11 cellular contexts compared by ENCODE assay signal in genomic region chr10:72253002-72253401, GRCh38. TPM values are rescaled to one million over a fixed set of nuclear protein-coding genes. Genes with fewer than 3 reads are reported as not detected.
DNase-seq lines count a peak whose midpoint lies in the region; ATAC-seq and TF ChIP-seq lines count a peak whose summit lies in the region.
"Had no signal": no experiment of that assay in that cellular context is flagged by ENCODE, and none has a peak within 500 bp of the region (broad histone marks: within the 10 kb centered on the region; RNA-seq: fewer than 3 reads in every experiment).

No MANE protein-coding gene starts in this region.

- H3K27ac Mint-ChIP-seq in Calu3 (ENCODE audit: unreplicated experiment) (peak overlapping the region; percentile 47), immature natural killer cell (peak overlapping the region; percentile 84 to 96 (median 88))
- H3K27ac Mint-ChIP-seq in activated CD8-positive, alpha-beta T cell treated with anti-CD3 and anti-CD28 coated beads, Interleukin-2, amount 10 ng/mL, durations not matched to agents 7 days and 5 days = peak overlapping the region; percentile 16
- peak overlapping the region; percentile 20 for H3K27ac Mint-ChIP-seq in stimulated activated naive B cell treated with anti-CD40 and anti-IgM and Interleukin-4, amounts not matched to agents 10 μg/mL and 1 μg/mL and 100 μg/mL, for 72 hours

- no peak for TF ChIP-seq CTCF in Calu3 (IDR thresholded peaks at IDR 0.05; ENCODE audit: unreplicated experiment)

- peaks cover 64% of the 10 kb centered on the region for H3K4me1 Mint-ChIP-seq in Calu3 (ENCODE audit: low read depth, unreplicated experiment)
- H3K4me1 Mint-ChIP-seq in activated CD8-positive, alpha-beta T cell treated with anti-CD3 and anti-CD28 coated beads, Interleukin-2, amount 10 ng/mL, durations not matched to agents 7 days and 5 days (ENCODE audit: low read depth) = peaks cover 75% of the 10 kb centered on the region
- H3K4me1 Mint-ChIP-seq in immature natural killer cell = peaks cover 81 to 86% of the 10 kb centered on the region in 2 donors
- H3K4me1 Mint-ChIP-seq in stimulated activated naive B cell treated with anti-CD40 and anti-IgM and Interleukin-4, amounts not matched to agents 10 μg/mL and 1 μg/mL and 100 μg/mL, for 72 hours = peaks cover 48 to 81% of the 10 kb centered on the region in 2 donors

- DNase-seq in Calu3 (no peak), immature natural killer cell (no peak), NCI-H226 (no peak), NCI-H1105 (lab: John Stamatoyannopoulos, UW) (no peak), erythroblast (lab: John Stamatoyannopoulos, UW) (no peak)
- no peak for DNase-seq in activated CD8-positive, alpha-beta T cell treated with anti-CD3 and anti-CD28 coated beads, Interleukin-2, amount 10 ng/mL, durations not matched to agents 7 days and 5 days
- no peak for DNase-seq in stimulated activated naive B cell treated with anti-CD40 and anti-IgM and Interleukin-4, amounts not matched to agents 10 μg/mL and 1 μg/mL and 100 μg/mL, for 72 hours
- no peak for DNase-seq in activated CD8-positive, alpha-beta memory T cell treated with anti-CD3 and anti-CD28 coated beads, Interleukin-2, amount 50 U/mL, for 4 hours
- DNase-seq: EL, midbrain, NCI-H1417 treated with DMSO at 0.1 percent for 48 hours had no signal

- POLR2A ChIA-PET in activated CD8-positive, alpha-beta T cell treated with anti-CD3 and anti-CD28 coated beads, Interleukin-2, amount 10 ng/mL, durations not matched to agents 7 days and 5 days (lab: Charles Lee) = interaction anchor here (0.8 to 3.3 kb wide), 3 partner anchors 22 to 74 kb away, joined by 3 to 46 read pairs (median 4); partner anchors contain the start of gene DDIT4

- CTCF ChIA-PET in Calu3 (lab: Charles Lee) = interaction anchor here (1.3 kb wide), 1 partner anchor 11 kb away, joined by 3 read pairs; no protein-coding TSS in a partner anchor
- CTCF ChIA-PET in activated CD8-positive, alpha-beta T cell treated with anti-CD3 and anti-CD28 coated beads, Interleukin-2, amount 10 ng/mL, durations not matched to agents 7 days and 5 days (lab: Charles Lee) = interaction anchor here (1.0 to 4.3 kb wide), 8 partner anchors 8 to 85 kb away, joined by 3 to 33 read pairs (median 6); partner anchors contain the start of gene DDIT4

- H3K4me3 Mint-ChIP-seq in Calu3 (ENCODE audit: low read depth, unreplicated experiment) (no peak overlapping the region), immature natural killer cell (peak overlapping the region; percentile 26 to 77 (median 62))
- no peak overlapping the region for H3K4me3 Mint-ChIP-seq in activated CD8-positive, alpha-beta T cell treated with anti-CD3 and anti-CD28 coated beads, Interleukin-2, amount 10 ng/mL, durations not matched to agents 7 days and 5 days
- no peak overlapping the region for H3K4me3 Mint-ChIP-seq in stimulated activated naive B cell treated with anti-CD40 and anti-IgM and Interleukin-4, amounts not matched to agents 10 μg/mL and 1 μg/mL and 100 μg/mL, for 72 hours

- no peak for ATAC-seq in activated CD8-positive, alpha-beta T cell treated with anti-CD3 and anti-CD28 coated beads, Interleukin-2, amount 10 ng/mL, durations not matched to agents 7 days and 5 days
- ATAC-seq in stimulated activated naive B cell treated with anti-CD40 and anti-IgM and Interleukin-4, amounts not matched to agents 10 μg/mL and 1 μg/mL and 100 μg/mL, for 72 hours (replicated peaks) = no peak

- TF ChIP-seq POLR2A in erythroblast (IDR thresholded peaks at IDR 0.05; ENCODE audit: low read length) = no peak

- H3K9me3 Mint-ChIP-seq in Calu3 (ENCODE audit: low read depth, unreplicated experiment) (no peaks in the 10 kb centered on the region), immature natural killer cell (no peaks in the 10 kb centered on the region)
- no peaks in the 10 kb centered on the region for H3K9me3 Mint-ChIP-seq in activated CD8-positive, alpha-beta T cell treated with anti-CD3 and anti-CD28 coated beads, Interleukin-2, amount 10 ng/mL, durations not matched to agents 7 days and 5 days (ENCODE audit: insufficient read depth)
- H3K9me3 Mint-ChIP-seq in stimulated activated naive B cell treated with anti-CD40 and anti-IgM and Interleukin-4, amounts not matched to agents 10 μg/mL and 1 μg/mL and 100 μg/mL, for 72 hours = no peaks in the 10 kb centered on the region

- intact Hi-C loops in Calu3 (cut with micrococcal nuclease; ENCODE audit: unreplicated experiment) = no loop called here

- no TSS peak for BruUV-seq in Calu3 (replicated peaks; lab: Mats Ljungman, UMichigan)

- H3K36me3 Mint-ChIP-seq in Calu3 (ENCODE audit: insufficient read depth, unreplicated experiment) = peaks cover 32% of the 10 kb centered on the region
- H3K36me3 Mint-ChIP-seq in activated CD8-positive, alpha-beta T cell treated with anti-CD3 and anti-CD28 coated beads, Interleukin-2, amount 10 ng/mL, durations not matched to agents 7 days and 5 days (ENCODE audit: low read depth) = peaks cover 4% of the 10 kb centered on the region
- no peaks in the 10 kb centered on the region for H3K36me3 Mint-ChIP-seq in immature natural killer cell
- H3K36me3 Mint-ChIP-seq in stimulated activated naive B cell treated with anti-CD40 and anti-IgM and Interleukin-4, amounts not matched to agents 10 μg/mL and 1 μg/mL and 100 μg/mL, for 72 hours = no peaks in the 10 kb centered on the region

- H3K27me3 Mint-ChIP-seq in Calu3 (ENCODE audit: unreplicated experiment) (no peaks in the 10 kb centered on the region), immature natural killer cell (ENCODE audit: low read depth in 3 of 3) (peaks cover 3 to 14% (median 13%) of the 10 kb centered on the region in 3 donors)
- H3K27me3 Mint-ChIP-seq in activated CD8-positive, alpha-beta T cell treated with anti-CD3 and anti-CD28 coated beads, Interleukin-2, amount 10 ng/mL, durations not matched to agents 7 days and 5 days (ENCODE audit: low read depth) = no peaks in the 10 kb centered on the region
- no peaks in the 10 kb centered on the region for H3K27me3 Mint-ChIP-seq in stimulated activated naive B cell treated with anti-CD40 and anti-IgM and Interleukin-4, amounts not matched to agents 10 μg/mL and 1 μg/mL and 100 μg/mL, for 72 hours

RNA-seq across cellular contexts. Expression of gene DDIT4, which starts 20.7 kb away (rescaled TPM):
- total RNA-seq in Calu3 (2022) = 294 and 326 TPM in 2 replicates
- total RNA-seq in activated CD8-positive, alpha-beta T cell treated with anti-CD3 and anti-CD28 coated beads, Interleukin-2, amount 10 ng/mL, durations not matched to agents 7 days and 5 days = 100 to 1,000 TPM; 382 to 384 TPM
- 100 to 1,000 TPM; 437 to 876 (median 450) TPM for polyA plus RNA-seq in immature natural killer cell

RNA-seq across cellular contexts. Expression of gene ASCC1, which starts 36.9 kb away (rescaled TPM):
- 51.3 and 59.3 TPM in 2 replicates for total RNA-seq in Calu3 (2022)
- total RNA-seq in activated CD8-positive, alpha-beta T cell treated with anti-CD3 and anti-CD28 coated beads, Interleukin-2, amount 10 ng/mL, durations not matched to agents 7 days and 5 days = 10 to 100 TPM; 34.8 to 40.3 TPM
- polyA plus RNA-seq in immature natural killer cell = 10 to 100 TPM; 36.9 to 57.6 (median 40.5) TPM

RNA-seq across cellular contexts. Expression of gene ANAPC16, which starts 37.2 kb away (rescaled TPM):
- total RNA-seq in Calu3 (2022) = 118 and 119 TPM in 2 replicates
- 10 to 100 TPM; 72.9 TPM for total RNA-seq in activated CD8-positive, alpha-beta T cell treated with anti-CD3 and anti-CD28 coated beads, Interleukin-2, amount 10 ng/mL, durations not matched to agents 7 days and 5 days
- 100 to 1,000 TPM; 291 to 366 (median 328) TPM for polyA plus RNA-seq in immature natural killer cell

Comparison
In these comparisons a context has a peak if more than half of its experiments do, and no peak if none do; other contexts are left out.
1. H3K27ac Mint-ChIP-seq: peak in every context shown above with its lines; median percentile 88 in immature natural killer cell; 47 in Calu3; 20 in stimulated activated naive B cell treated with anti-CD40 and anti-IgM and Interleukin-4, amounts not matched to agents 10 μg/mL and 1 μg/mL and 100 μg/mL, for 72 hours; 16 in activated CD8-positive, alpha-beta T cell treated with anti-CD3 and anti-CD28 coated beads, Interleukin-2, amount 10 ng/mL, durations not matched to agents 7 days and 5 days.
2. H3K4me3 Mint-ChIP-seq: peak in immature natural killer cell (5 of 5); none in Calu3 (single experiment), activated CD8-positive, alpha-beta T cell treated with anti-CD3 and anti-CD28 coated beads, Interleukin-2, amount 10 ng/mL, durations not matched to agents 7 days and 5 days (single experiment) and stimulated activated naive B cell treated with anti-CD40 and anti-IgM and Interleukin-4, amounts not matched to agents 10 μg/mL and 1 μg/mL and 100 μg/mL, for 72 hours (0 of 2).